8 cellular contexts compared by ENCODE assay signal in the genomic region with DNA sequence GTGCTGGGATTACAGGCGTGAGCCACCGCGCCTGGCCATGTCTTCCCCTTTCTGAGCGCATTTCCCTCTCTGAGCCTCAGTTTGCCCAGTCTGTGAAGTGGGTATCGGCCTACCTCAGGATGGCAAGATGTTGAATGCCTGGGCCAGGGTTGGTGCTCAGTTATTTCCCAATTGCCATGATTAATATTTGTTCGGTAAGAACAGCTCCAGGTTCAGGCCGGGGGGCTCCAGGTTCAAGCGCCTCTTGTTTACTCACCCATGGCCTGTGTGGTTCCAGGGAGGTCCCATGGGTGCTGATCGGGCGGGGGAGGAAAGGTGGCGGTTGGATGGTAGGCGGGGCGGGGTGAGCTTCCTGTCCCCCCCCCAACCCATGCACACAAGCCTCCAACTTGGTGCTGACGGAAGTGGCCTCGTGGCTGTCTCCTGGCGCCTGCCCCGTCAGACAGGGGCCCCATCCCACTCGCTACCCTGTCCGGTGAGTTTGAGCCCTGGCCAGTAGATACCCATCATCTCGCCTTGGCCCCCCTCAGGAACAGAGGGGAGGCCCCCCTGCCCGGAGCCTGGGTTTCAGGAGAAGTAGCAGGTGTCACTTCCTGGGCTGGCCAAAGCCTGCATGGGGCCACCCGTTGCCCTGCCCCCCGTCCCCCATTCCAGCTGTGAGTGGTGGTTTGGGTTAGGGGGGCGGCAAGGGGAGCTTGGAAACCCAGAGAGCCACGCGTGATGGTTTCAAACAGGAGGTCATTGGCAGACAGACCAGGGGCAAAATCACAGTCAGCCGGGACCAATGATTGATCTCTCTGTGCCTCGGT. TPM values are rescaled to one million over a fixed set of nuclear protein-coding genes. Genes with fewer than 3 reads are reported as not detected.
DNase-seq lines count a peak whose midpoint lies in the region; ATAC-seq and TF ChIP-seq lines count a peak whose summit lies in the region.

A gene with protein sequence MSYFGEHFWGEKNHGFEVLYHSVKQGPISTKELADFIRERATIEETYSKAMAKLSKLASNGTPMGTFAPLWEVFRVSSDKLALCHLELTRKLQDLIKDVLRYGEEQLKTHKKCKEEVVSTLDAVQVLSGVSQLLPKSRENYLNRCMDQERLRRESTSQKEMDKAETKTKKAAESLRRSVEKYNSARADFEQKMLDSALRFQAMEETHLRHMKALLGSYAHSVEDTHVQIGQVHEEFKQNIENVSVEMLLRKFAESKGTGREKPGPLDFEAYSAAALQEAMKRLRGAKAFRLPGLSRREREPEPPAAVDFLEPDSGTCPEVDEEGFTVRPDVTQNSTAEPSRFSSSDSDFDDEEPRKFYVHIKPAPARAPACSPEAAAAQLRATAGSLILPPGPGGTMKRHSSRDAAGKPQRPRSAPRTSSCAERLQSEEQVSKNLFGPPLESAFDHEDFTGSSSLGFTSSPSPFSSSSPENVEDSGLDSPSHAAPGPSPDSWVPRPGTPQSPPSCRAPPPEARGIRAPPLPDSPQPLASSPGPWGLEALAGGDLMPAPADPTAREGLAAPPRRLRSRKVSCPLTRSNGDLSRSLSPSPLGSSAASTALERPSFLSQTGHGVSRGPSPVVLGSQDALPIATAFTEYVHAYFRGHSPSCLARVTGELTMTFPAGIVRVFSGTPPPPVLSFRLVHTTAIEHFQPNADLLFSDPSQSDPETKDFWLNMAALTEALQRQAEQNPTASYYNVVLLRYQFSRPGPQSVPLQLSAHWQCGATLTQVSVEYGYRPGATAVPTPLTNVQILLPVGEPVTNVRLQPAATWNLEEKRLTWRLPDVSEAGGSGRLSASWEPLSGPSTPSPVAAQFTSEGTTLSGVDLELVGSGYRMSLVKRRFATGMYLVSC (plus strand): TSS at position 375 of the 809 bp plus-strand sequence. CDS start 3,688 bp downstream, outside the sequence.

- no peaks in the 10 kb centered on the region for H3K9me3 ChIP-seq in BLaER1 treated with 17β-estradiol and CSF1 and Interleukin-3, amounts not matched to agents 10 nM and 100 nM (replicated peaks in 1 of 11)
- H3K9me3 ChIP-seq in T-helper 17 cell (ENCODE audit: control insufficient read depth, low read length, poor library complexity, severe bottlenecking), result no peaks in the 10 kb centered on the region
- no peaks in the 10 kb centered on the region for H3K9me3 ChIP-seq in testis
- no peaks in the 10 kb centered on the region for H3K9me3 ChIP-seq in smooth muscle cell (replicated peaks; ENCODE audit: low read depth)

- intact Hi-C loops in testis (cut with DNase I; ENCODE audit: low total_unique reads), result no loop called here

- H3K36me3 ChIP-seq in BLaER1 treated with 17β-estradiol and CSF1 and Interleukin-3, amounts not matched to agents 10 nM and 100 nM, result peaks cover 0 to 16% (median under 1%) of the 10 kb centered on the region in 11 experiments; a peak in 4 of 22 replicates
- no peaks in the 10 kb centered on the region for H3K36me3 ChIP-seq in testis (ENCODE audit: low read depth, missing control alignments)
- no peaks in the 10 kb centered on the region for H3K36me3 ChIP-seq in smooth muscle cell (ENCODE audit: low read depth)

- H3K27ac Mint-ChIP-seq in T-helper 17 cell, result peak within 1 kb of the TSS; percentile 96
- peak within 1 kb of the TSS; percentile 97 for H3K27ac Mint-ChIP-seq in activated naive CD8-positive, alpha-beta T cell
- H3K27ac Mint-ChIP-seq in natural killer cell treated with Interleukin-12 subunit alpha and Interleukin-12 subunit beta and Interleukin-15 and Interleukin-18, amount 100 ng/mL, for 72 hours, result peak within 1 kb of the TSS; percentile 97 to 98

- no peak within 1 kb of the TSS for H2AFZ ChIP-seq in smooth muscle cell (ENCODE audit: low read depth)

- no peak for TF ChIP-seq CTCF in testis (IDR thresholded peaks at IDR 0.05)
- no peak for TF ChIP-seq CTCF in smooth muscle cell (IDR thresholded peaks at IDR 0.05; ENCODE audit: borderline replicate concordance, insufficient read depth, poor library complexity, severe bottlenecking)

- peaks cover 88 to 96% (median 95%) of the 10 kb centered on the region in 10 experiments for H3K4me1 ChIP-seq in BLaER1 treated with 17β-estradiol and CSF1 and Interleukin-3, amounts not matched to agents 10 nM and 100 nM
- H3K4me1 ChIP-seq in testis (peaks cover 11% of the 10 kb centered on the region), smooth muscle cell (ENCODE audit: low read depth) (peaks cover 11% of the 10 kb centered on the region)

- H4K20me1 ChIP-seq in BLaER1 treated with 17β-estradiol and CSF1 and Interleukin-3, amounts not matched to agents 10 nM and 100 nM, result peaks cover 0 to 18% (median 10%) of the 10 kb centered on the region in 11 experiments; a peak in 13 of 22 replicates
- H4K20me1 ChIP-seq in smooth muscle cell (ENCODE audit: low read depth), result no peaks in the 10 kb centered on the region

- H3F3A ChIP-seq in smooth muscle cell (ENCODE audit: low read depth), result no peaks in the 10 kb centered on the region

- H3K4me3 Mint-ChIP-seq in T-helper 17 cell, result peak within 1 kb of the TSS; percentile 94
- peak within 1 kb of the TSS; percentile 97 for H3K4me3 Mint-ChIP-seq in activated naive CD8-positive, alpha-beta T cell
- H3K4me3 Mint-ChIP-seq in natural killer cell treated with Interleukin-12 subunit alpha and Interleukin-12 subunit beta and Interleukin-15 and Interleukin-18, amount 100 ng/mL, for 72 hours, result peak within 1 kb of the TSS; percentile 92

- H3K27ac ChIP-seq in BLaER1 treated with 17β-estradiol and CSF1 and Interleukin-3, amounts not matched to agents 10 nM and 100 nM, result peak within 1 kb of the TSS; percentile 76 to 96 (median 92)
- H3K27ac ChIP-seq in testis (no peak within 1 kb of the TSS), smooth muscle cell (ENCODE audit: low read depth) (no peak within 1 kb of the TSS)

- WGBS in testis, 2 donors, result 74 to 85% methylated on average over 11 to 28 of the region's 28 CpGs
- 85% methylated on average over 28 of the region's 28 CpGs for WGBS in smooth muscle cell (ENCODE audit: low lambda C conversion rate)

- H3K9me3 Mint-ChIP-seq in activated naive CD8-positive, alpha-beta T cell (ENCODE audit: low read depth), result no peaks in the 10 kb centered on the region
- H3K9me3 Mint-ChIP-seq in natural killer cell treated with Interleukin-12 subunit alpha and Interleukin-12 subunit beta and Interleukin-15 and Interleukin-18, amount 100 ng/mL, for 72 hours, result no peaks in the 10 kb centered on the region

- peak within 1 kb of the TSS; percentile 73 to 87 (median 83) for H3K9ac ChIP-seq in BLaER1 treated with 17β-estradiol and CSF1 and Interleukin-3, amounts not matched to agents 10 nM and 100 nM
- no peak within 1 kb of the TSS for H3K9ac ChIP-seq in smooth muscle cell (ENCODE audit: low read depth)

- H3K4me3 ChIP-seq in BLaER1 treated with 17β-estradiol and CSF1 and Interleukin-3, amounts not matched to agents 10 nM and 100 nM, result peak within 1 kb of the TSS; percentile 49 to 78 (median 61)
- H3K4me3 ChIP-seq in testis, result no peak within 1 kb of the TSS
- H3K4me3 ChIP-seq in smooth muscle cell, result no peak within 1 kb of the TSS

- H3K79me2 ChIP-seq in smooth muscle cell (ENCODE audit: low read depth), result no peaks in the 10 kb centered on the region

- ATAC-seq in HG02642 (IDR thresholded peaks at IDR 0.05; ENCODE audit: poor library complexity, unreplicated experiment), result peak; percentile 37
- ATAC-seq in T-helper 17 cell, result peak; percentile 79
- ATAC-seq in natural killer cell treated with Interleukin-12 subunit alpha and Interleukin-12 subunit beta and Interleukin-15 and Interleukin-18, amount 100 ng/mL, for 72 hours, result peak; percentile 80 to 83

- no peaks in the 10 kb centered on the region for H3K27me3 Mint-ChIP-seq in T-helper 17 cell
- H3K27me3 Mint-ChIP-seq in activated naive CD8-positive, alpha-beta T cell, result no peaks in the 10 kb centered on the region
- H3K27me3 Mint-ChIP-seq in natural killer cell treated with Interleukin-12 subunit alpha and Interleukin-12 subunit beta and Interleukin-15 and Interleukin-18, amount 100 ng/mL, for 72 hours, result no peaks in the 10 kb centered on the region

- H3K36me3 Mint-ChIP-seq in T-helper 17 cell (ENCODE audit: low read depth), result peaks cover 5% of the 10 kb centered on the region
- peaks cover 6% of the 10 kb centered on the region for H3K36me3 Mint-ChIP-seq in activated naive CD8-positive, alpha-beta T cell
- peaks cover 5% of the 10 kb centered on the region for H3K36me3 Mint-ChIP-seq in natural killer cell treated with Interleukin-12 subunit alpha and Interleukin-12 subunit beta and Interleukin-15 and Interleukin-18, amount 100 ng/mL, for 72 hours

- peaks cover 42% of the 10 kb centered on the region for H3K4me1 Mint-ChIP-seq in T-helper 17 cell
- peaks cover 65% of the 10 kb centered on the region for H3K4me1 Mint-ChIP-seq in activated naive CD8-positive, alpha-beta T cell (ENCODE audit: low read depth)
- peaks cover 35 to 43% of the 10 kb centered on the region in 2 donors for H3K4me1 Mint-ChIP-seq in natural killer cell treated with Interleukin-12 subunit alpha and Interleukin-12 subunit beta and Interleukin-15 and Interleukin-18, amount 100 ng/mL, for 72 hours (ENCODE audit: low read depth in 2 of 2)

- no peaks in the 10 kb centered on the region for H3K27me3 ChIP-seq in BLaER1 treated with 17β-estradiol and CSF1 and Interleukin-3, amounts not matched to agents 10 nM and 100 nM
- H3K27me3 ChIP-seq in testis (no peaks in the 10 kb centered on the region), smooth muscle cell (ENCODE audit: low read depth) (no peaks in the 10 kb centered on the region)

- H3K4me2 ChIP-seq in BLaER1 treated with 17β-estradiol and CSF1 and Interleukin-3, amounts not matched to agents 10 nM and 100 nM, result peak within 1 kb of the TSS; percentile 90 to 100 (median 96)
- no peak within 1 kb of the TSS for H3K4me2 ChIP-seq in smooth muscle cell

- TF ChIP-seq POLR2A in testis (IDR thresholded peaks at IDR 0.05), result no peak

- peak; percentile 74 to 81 (median 76) for DNase-seq in T-helper 17 cell
- peak; percentile 90 for DNase-seq in natural killer cell treated with Interleukin-12 subunit alpha and Interleukin-12 subunit beta and Interleukin-15 and Interleukin-18, amount 100 ng/mL, for 72 hours (ENCODE audit: low spot score)
- no peak for DNase-seq in testis
- DNase-seq in smooth muscle cell (lab: John Stamatoyannopoulos, UW; ENCODE audit: unreplicated experiment), result no peak
- no peak for DNase-seq in HuH-7.5 (ENCODE audit: low spot score)

RNA-seq across cellular contexts. Expression of the gene that starts here (rescaled TPM):
- total RNA-seq in T-helper 17 cell, result 10 to 100 TPM; 69.2 to 71.9 TPM
- 10 to 100 TPM; 28.6 to 71.0 TPM for total RNA-seq in natural killer cell treated with Interleukin-12 subunit alpha and Interleukin-12 subunit beta and Interleukin-15 and Interleukin-18, amount 100 ng/mL, for 72 hours
- 10 to 100 TPM; 12.8 to 15.6 TPM for total RNA-seq in testis
- polyA plus RNA-seq in testis (ENCODE audit: insufficient read depth, low read depth, low replicate concordance), result 9.8 TPM
- 1.0 and 18.0 TPM in 2 replicates for total RNA-seq in smooth muscle cell
- polyA plus RNA-seq in smooth muscle cell, result 5.3 and 5.7 TPM in 2 replicates

Comparison
In these comparisons a context has a peak if more than half of its experiments do, and no peak if none do; other contexts are left out.
1. H3K27ac ChIP-seq: peak in BLaER1 treated with 17β-estradiol and CSF1 and Interleukin-3, amounts not matched to agents 10 nM and 100 nM (11 of 11); none in testis (0 of 2) and smooth muscle cell (single experiment).
2. H3K4me3 ChIP-seq: peak in BLaER1 treated with 17β-estradiol and CSF1 and Interleukin-3, amounts not matched to agents 10 nM and 100 nM (10 of 10); none in testis (0 of 2) and smooth muscle cell (single experiment).
3. DNase-seq: peak in T-helper 17 cell (3 of 3) and natural killer cell treated with Interleukin-12 subunit alpha and Interleukin-12 subunit beta and Interleukin-15 and Interleukin-18, amount 100 ng/mL, for 72 hours (single experiment); none in testis (single experiment), smooth muscle cell (single experiment) and HuH-7.5 (single experiment).
4. Peak in every context shown above with its lines, with median percentiles within 50 percentile points of each other: ATAC-seq, H3K27ac Mint-ChIP-seq and H3K4me3 Mint-ChIP-seq.